ENCODE assay signal across 13 cellular contexts in the genomic region with DNA sequence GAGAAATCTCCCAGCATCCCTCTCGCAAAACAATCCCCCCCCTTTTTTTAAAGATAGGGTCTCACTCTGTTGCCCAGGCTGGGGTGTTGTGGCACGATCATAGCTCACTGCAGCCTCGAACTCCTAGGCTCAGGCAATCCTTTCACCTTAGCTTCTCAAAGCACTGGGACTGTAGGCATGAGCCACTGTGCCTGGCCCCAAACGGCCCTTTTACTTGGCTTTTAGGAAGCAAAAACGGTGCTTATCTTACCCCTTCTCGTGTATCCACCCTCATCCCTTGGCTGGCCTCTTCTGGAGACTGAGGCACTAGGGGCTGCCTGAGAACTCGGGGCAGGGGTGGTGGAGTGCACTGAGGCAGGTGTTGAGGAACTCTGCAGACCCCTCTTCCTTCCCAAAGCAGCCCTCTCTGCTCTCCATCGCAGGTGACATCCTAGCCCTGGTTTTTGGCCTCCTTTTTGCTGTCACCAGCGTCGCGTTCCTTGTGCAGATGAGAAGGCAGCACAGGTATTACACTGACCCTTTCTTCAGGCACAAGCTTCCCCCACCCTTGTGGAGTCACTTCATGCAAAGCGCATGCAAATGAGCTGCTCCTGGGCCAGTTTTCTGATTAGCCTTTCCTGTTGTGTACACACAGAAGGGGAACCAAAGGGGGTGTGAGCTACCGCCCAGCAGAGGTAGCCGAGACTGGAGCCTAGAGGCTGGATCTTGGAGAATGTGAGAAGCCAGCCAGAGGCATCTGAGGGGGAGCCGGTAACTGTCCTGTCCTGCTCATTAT. TPM values are rescaled to one million over a fixed set of nuclear protein-coding genes. Genes with fewer than 3 reads are reported as not detected.
DNase-seq lines count a peak whose midpoint lies in the region; ATAC-seq and TF ChIP-seq lines count a peak whose summit lies in the region.
"Had no signal": no experiment of that assay in that cellular context is flagged by ENCODE, and none has a peak within 500 bp of the region (broad histone marks: within the 10 kb centered on the region; RNA-seq: fewer than 3 reads in every experiment).

No MANE protein-coding gene starts in this region.

- H3K27me3 ChIP-seq in esophagus muscularis mucosa, result no peaks in the 10 kb centered on the region
- H3K27me3 ChIP-seq in thoracic aorta (replicated peaks; ENCODE audit: insufficient read depth), result no peaks in the 10 kb centered on the region
- H3K27me3 ChIP-seq: testis had no signal

- H3K27ac ChIP-seq in esophagus muscularis mucosa (replicated peaks in 1 of 4) (peak overlapping the region; percentile 95 to 98 (median 96)), thoracic aorta (peak overlapping the region; percentile 63 to 100)
- H3K27ac ChIP-seq: testis had no signal

- TF ChIP-seq CTCF in esophagus muscularis mucosa (IDR thresholded peaks at IDR 0.05) (no peak), thoracic aorta (IDR thresholded peaks at IDR 0.05) (no peak)

- peak; percentile 20 for ATAC-seq in thoracic aorta (ENCODE audit: insufficient number of reproducible peaks, low FRiP score, low read depth)
- ATAC-seq: activated naive CD8-positive, alpha-beta T cell treated with anti-CD3 and anti-CD28 coated beads, Interleukin-2, amount 50 U/mL, for 24 hours had no signal

- H3K36me3 ChIP-seq in esophagus muscularis mucosa, result peaks cover 31 to 40% (median 37%) of the 10 kb centered on the region in 4 donors
- H3K36me3 ChIP-seq in thoracic aorta, result peaks cover 37% of the 10 kb centered on the region

- H3K4me3 ChIP-seq in esophagus muscularis mucosa (no peak overlapping the region), thoracic aorta (no peak overlapping the region)
- H3K4me3 ChIP-seq: testis had no signal

- 45% methylated on average over 14 of the region's 15 CpGs for WGBS in esophagus muscularis mucosa

- H3K9me3 ChIP-seq in esophagus muscularis mucosa (no peaks in the 10 kb centered on the region), thoracic aorta (no peaks in the 10 kb centered on the region)
- H3K9me3 ChIP-seq: testis had no signal

- H3K4me1 ChIP-seq in esophagus muscularis mucosa (peaks cover 11 to 65% (median 50%) of the 10 kb centered on the region in 4 donors), thoracic aorta (ENCODE audit: control insufficient read depth in 1 of 2, low read depth in 2 of 2) (peaks cover 15 to 69% of the 10 kb centered on the region in 2 donors)

- intact Hi-C loops in esophagus muscularis mucosa (cut with DNase I), result no loop called here

- TF ChIP-seq EP300 in esophagus muscularis mucosa (IDR thresholded peaks at IDR 0.05), result no peak

- no peak for TF ChIP-seq POLR2A in esophagus muscularis mucosa (IDR thresholded peaks at IDR 0.05; ENCODE audit: low read depth)

- peak; percentile 55 for DNase-seq in GM19240 (ENCODE audit: insufficient read length, low spot score)
- DNase-seq in M059J (ENCODE audit: low read depth), result peak; percentile 65
- no peak for DNase-seq in esophagus muscularis mucosa (ENCODE audit: extremely low spot score)
- no peak for DNase-seq in thoracic aorta (ENCODE audit: low spot score)
- no peak for DNase-seq in DMS153 treated with DMSO at 0.1 percent for 48 hours (lab: John Stamatoyannopoulos, UW; ENCODE audit: unreplicated experiment)
- DNase-seq in NCI-H1930 (lab: John Stamatoyannopoulos, UW), result no peak
- DNase-seq in cortex of kidney (lab: John Stamatoyannopoulos, UW), result no peak
- DNase-seq in activated gamma-delta T cell treated with Interleukin-2 at 50 U/mL for 16 hours, result no peak
- DNase-seq: activated CD4-positive, alpha-beta T cell treated with anti-CD3 and anti-CD28 coated beads for 1 hour; activated naive CD8-positive, alpha-beta T cell treated with anti-CD3 and anti-CD28 coated beads, Interleukin-2, amount 50 U/mL, for 24 hours; foreskin melanocyte; stimulated activated CD4-positive, alpha-beta T cell treated with anti-CD3 and anti-CD28 coated beads, Interleukin-15, amount 100 ng/mL, for 24 hours; testis had no signal

RNA-seq across cellular contexts. Expression of gene CA9, which starts 6.8 kb away (rescaled TPM):
- total RNA-seq in M059J (2014; rRNA removed; shearing (Covaris generic)), result 38.2 and 67.0 TPM in 2 replicates
- total RNA-seq in esophagus muscularis mucosa (1 to 10 TPM in 1 of 4 donors, not detected in 3; 2.2 TPM), thoracic aorta (10 to 100 TPM in 1 of 2 donors, not detected in 1; 10.7 TPM)

RNA-seq across cellular contexts. Expression of gene TPM2, which starts 9.2 kb away (rescaled TPM):
- 7.0 and 12.1 TPM in 2 replicates for total RNA-seq in M059J (2014; rRNA removed; shearing (Covaris generic))
- total RNA-seq in esophagus muscularis mucosa (over 10,000 TPM in 3 of 4 donors, 1,000 to 10,000 TPM in 1; 8,856 to 14,576 (median 12,022) TPM), thoracic aorta (1,000 to 10,000 TPM; 4,158 to 5,700 TPM)

RNA-seq across cellular contexts. Expression of gene ARHGEF39, which starts 15.5 kb away (rescaled TPM):
- total RNA-seq in M059J (2014; rRNA removed; shearing (Covaris generic)), result 3.0 and 5.7 TPM in 2 replicates
- total RNA-seq in esophagus muscularis mucosa, result 1 to 10 TPM; 1.3 to 3.3 (median 1.7) TPM
- 1 to 10 TPM in 1 of 2 donors, under 1 TPM in 1; 0.54 to 1.2 TPM for total RNA-seq in thoracic aorta

RNA-seq across cellular contexts. Expression of gene CCDC107, which starts 22.4 kb away (rescaled TPM):
- total RNA-seq in M059J (2014; rRNA removed; shearing (Covaris generic)), result 4.5 and 7.3 TPM in 2 replicates
- total RNA-seq in esophagus muscularis mucosa (100 to 1,000 TPM in 2 of 4 donors, 10 to 100 TPM in 2; 68.4 to 117 (median 104) TPM), thoracic aorta (10 to 100 TPM; 75.2 to 92.2 TPM)

RNA-seq across cellular contexts. Expression of gene RMRP, which starts 22.7 kb away (rescaled TPM):
- 4,274 and 18,093 TPM in 2 replicates for total RNA-seq in M059J (2014; rRNA removed; shearing (Covaris generic))
- total RNA-seq in esophagus muscularis mucosa (1,000 to 10,000 TPM; 1,899 to 6,162 (median 2,510) TPM), thoracic aorta (1,000 to 10,000 TPM; 1,550 to 5,543 TPM)

Comparison
In these comparisons a context has a peak if more than half of its experiments do, and no peak if none do; other contexts are left out.
1. DNase-seq: peak in GM19240 (single experiment) and M059J (single experiment); none in esophagus muscularis mucosa (single experiment), thoracic aorta (single experiment), DMS153 treated with DMSO at 0.1 percent for 48 hours (single experiment), NCI-H1930 (0 of 2), cortex of kidney (single experiment) and activated gamma-delta T cell treated with Interleukin-2 at 50 U/mL for 16 hours (single experiment).
2. RNA of gene TPM2, which starts 9.2 kb away (total RNA-seq): 8,856 to 14,576 TPM in esophagus muscularis mucosa and 4,158 to 5,700 TPM in thoracic aorta; 7.0 to 12.1 TPM in M059J; every median in the first group is over 100 times any median in the second.